15 cellular contexts compared by ENCODE assay signal in the genomic region with DNA sequence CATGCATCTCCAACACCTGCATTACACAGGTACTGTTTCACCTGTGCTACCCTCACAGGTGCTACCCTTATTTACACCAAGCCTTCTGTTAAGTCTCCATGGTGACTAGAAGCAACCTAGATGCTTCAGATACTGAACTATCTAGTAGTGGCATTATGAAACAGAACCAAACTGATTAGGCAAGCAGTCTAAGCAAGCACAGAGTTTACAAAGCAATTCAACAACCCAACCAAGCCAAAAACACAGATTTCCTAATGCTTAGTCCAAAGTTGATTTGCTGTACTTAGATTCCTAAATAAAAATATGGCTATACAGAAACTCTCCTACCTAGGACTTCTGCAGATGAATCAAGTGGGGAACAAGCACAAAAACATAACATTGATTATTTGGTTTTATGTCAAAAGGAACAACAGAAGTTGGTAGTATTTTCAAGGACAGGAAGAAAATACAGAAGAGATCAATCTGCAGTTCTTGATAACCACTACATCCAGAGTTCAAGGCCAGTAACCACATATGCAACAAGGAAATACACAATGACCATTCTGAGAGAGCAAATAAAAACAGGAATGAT. TPM values are rescaled to one million over a fixed set of nuclear protein-coding genes. Genes with fewer than 3 reads are reported as not detected.
A peak's percentile ranks its signal among the peaks of the same experiment; 100 is the strongest.
DNase-seq lines count a peak whose midpoint lies in the region; ATAC-seq and TF ChIP-seq lines count a peak whose summit lies in the region.
"Had no signal": no experiment of that assay in that cellular context is flagged by ENCODE, and none has a peak within 500 bp of the region (broad histone marks: within the 10 kb centered on the region; RNA-seq: fewer than 3 reads in every experiment).

No MANE protein-coding gene starts in this region.

- TF ChIP-seq EP300 in gastroesophageal sphincter (IDR thresholded peaks at IDR 0.05): no peak

- CTCF ChIA-PET in WTC11 (lab: Charles Lee): no interaction called here

- no peaks in the 10 kb centered on the region for H3K27me3 Mint-ChIP-seq in activated T-cell treated with anti-CD3 and anti-CD28 coated beads, Interleukin-2, amount 50 U/mL, for 72 hours (ENCODE audit: low read depth)
- H3K27me3 Mint-ChIP-seq in WTC11 (ENCODE audit: low read depth): no peaks in the 10 kb centered on the region

- ATAC-seq in activated T-cell treated with anti-CD3 and anti-CD28 coated beads, Interleukin-2, amount 50 U/mL, for 72 hours (replicated peaks in 1 of 2): no peak
- ATAC-seq in WTC11 (no peak), GM21381 (IDR thresholded peaks at IDR 0.05; ENCODE audit: unreplicated experiment) (no peak), gastroesophageal sphincter (no peak)

- no peak overlapping the region for H3K27ac ChIP-seq in hepatocyte
- H3K27ac ChIP-seq in subcutaneous abdominal adipose tissue (ENCODE audit: low read depth, low read length): peak overlapping the region; percentile 79
- no peak overlapping the region for H3K27ac ChIP-seq in gastroesophageal sphincter

- no peak overlapping the region for H3K4me3 ChIP-seq in hepatocyte
- H3K4me3 ChIP-seq in subcutaneous abdominal adipose tissue (ENCODE audit: low read depth in 1 of 5, low read length in 5 of 5): no peak overlapping the region
- H3K4me3 ChIP-seq in gastroesophageal sphincter: no peak overlapping the region

- H3K9me3 Mint-ChIP-seq in activated T-cell treated with anti-CD3 and anti-CD28 coated beads, Interleukin-2, amount 50 U/mL, for 72 hours: no peaks in the 10 kb centered on the region
- H3K9me3 Mint-ChIP-seq in WTC11: no peaks in the 10 kb centered on the region
- H3K9me3 Mint-ChIP-seq: mesothelial cell of epicardium had no signal

- peak overlapping the region in 1 of 5 donors; percentile 1 for H3K9ac ChIP-seq in subcutaneous abdominal adipose tissue (ENCODE audit: low read length in 5 of 5)

- no peak for TF ChIP-seq POLR2A in gastroesophageal sphincter (IDR thresholded peaks at IDR 0.05)

- TF ChIP-seq CTCF in WTC11 (IDR thresholded peaks at IDR 0.05) (no peak), hepatocyte (IDR thresholded peaks at IDR 0.05; ENCODE audit: poor library complexity) (no peak), gastroesophageal sphincter (IDR thresholded peaks at IDR 0.05) (no peak)

- H3K4me3 Mint-ChIP-seq in activated T-cell treated with anti-CD3 and anti-CD28 coated beads, Interleukin-2, amount 50 U/mL, for 72 hours: peak overlapping the region; percentile 80 to 97
- H3K4me3 Mint-ChIP-seq in WTC11: no peak overlapping the region

- no peaks in the 10 kb centered on the region for H3K9me3 ChIP-seq in hepatocyte (ENCODE audit: low read depth)
- no peaks in the 10 kb centered on the region for H3K9me3 ChIP-seq in subcutaneous abdominal adipose tissue (ENCODE audit: control insufficient read depth in 5 of 5, low read length in 5 of 5)
- no peaks in the 10 kb centered on the region for H3K9me3 ChIP-seq in gastroesophageal sphincter

- peak overlapping the region; percentile 62 for H3K27ac Mint-ChIP-seq in activated T-cell treated with anti-CD3 and anti-CD28 coated beads, Interleukin-2, amount 50 U/mL, for 72 hours
- H3K27ac Mint-ChIP-seq in WTC11: peak overlapping the region; percentile 38; the same call in 1 of the 2 replicates
- H3K27ac Mint-ChIP-seq: mesothelial cell of epicardium had no signal

- POLR2A ChIA-PET in WTC11 (lab: Charles Lee): no interaction called here

- H3K4me1 ChIP-seq in hepatocyte (ENCODE audit: insufficient read depth) (peaks cover 26% of the 10 kb centered on the region), subcutaneous abdominal adipose tissue (ENCODE audit: control insufficient read depth in 5 of 5, insufficient read depth in 5 of 5, low read length in 5 of 5) (peaks cover 7 to 49% (median 45%) of the 10 kb centered on the region in 5 donors), gastroesophageal sphincter (peaks cover 9 to 71% (median 17%) of the 10 kb centered on the region in 3 donors)

- no peak overlapping the region for H2AFZ ChIP-seq in hepatocyte

- H3K36me3 Mint-ChIP-seq in activated T-cell treated with anti-CD3 and anti-CD28 coated beads, Interleukin-2, amount 50 U/mL, for 72 hours (ENCODE audit: insufficient read depth in 2 of 2): peaks cover 1 to 8% of the 10 kb centered on the region in 2 donors
- no peaks in the 10 kb centered on the region for H3K36me3 Mint-ChIP-seq in WTC11

- peaks cover 50% of the 10 kb centered on the region for H3K4me1 Mint-ChIP-seq in activated T-cell treated with anti-CD3 and anti-CD28 coated beads, Interleukin-2, amount 50 U/mL, for 72 hours (ENCODE audit: low read depth)
- H3K4me1 Mint-ChIP-seq in WTC11: peaks cover 37% of the 10 kb centered on the region

- peaks cover 81% of the 10 kb centered on the region for H3K79me2 ChIP-seq in hepatocyte

- peak overlapping the region; percentile 83 for H3K4me2 ChIP-seq in hepatocyte

- no peak for DNase-seq in activated T-cell treated with anti-CD3 and anti-CD28 coated beads, Interleukin-2, amount 50 U/mL, for 72 hours
- DNase-seq in activated T-cell treated with anti-CD3 and anti-CD28 coated beads, Interleukin-2, amount 50 U/mL, for 48 hours: no peak
- DNase-seq in WTC11 (ENCODE audit: low spot score): no peak
- no peak for DNase-seq in hepatocyte (ENCODE audit: low spot score)
- DNase-seq in medulla oblongata (ENCODE audit: extremely low spot score): no peak
- DNase-seq: activated CD4-positive, alpha-beta T cell treated with anti-CD3 and anti-CD28 coated beads, Interleukin-2, amount 50 U/mL, for 4 hours; C1 segment of cervical spinal cord; foreskin fibroblast; NCI-H2081; stimulated activated CD4-positive, alpha-beta T cell treated with anti-CD3 and anti-CD28 coated beads, Interleukin-12 subunit alpha, Interleukin-12 subunit beta, amount 100 ng/mL, for 4 hours; stimulated activated naive CD4-positive, alpha-beta T cell had no signal

- H3K27me3 ChIP-seq in hepatocyte (no peaks in the 10 kb centered on the region), subcutaneous abdominal adipose tissue (ENCODE audit: control insufficient read depth in 5 of 5, insufficient read depth in 4 of 5, low read length in 5 of 5) (no peaks in the 10 kb centered on the region), gastroesophageal sphincter (no peaks in the 10 kb centered on the region)

- H3K9me2 ChIP-seq in hepatocyte (replicated peaks; ENCODE audit: insufficient read depth): peaks cover 3% of the 10 kb centered on the region

- H3K36me3 ChIP-seq in hepatocyte (replicated peaks; ENCODE audit: insufficient read depth, low read depth) (no peaks in the 10 kb centered on the region), subcutaneous abdominal adipose tissue (ENCODE audit: control insufficient read depth in 5 of 5, insufficient read depth in 5 of 5, low read length in 5 of 5) (peaks cover 0 to 6% (median 0%) of the 10 kb centered on the region in 5 donors), gastroesophageal sphincter (peaks cover 0 to 10% of the 10 kb centered on the region in 2 donors)

- H4K20me1 ChIP-seq in hepatocyte (ENCODE audit: insufficient read depth, poor library complexity, severe bottlenecking): peaks cover 32% of the 10 kb centered on the region

TF ChIP-seq in WTC11, 78 proteins besides CTCF, POLR2A, EP300 and RAD21 (continues in another document):
- TF ChIP-seq, protein P1, sequence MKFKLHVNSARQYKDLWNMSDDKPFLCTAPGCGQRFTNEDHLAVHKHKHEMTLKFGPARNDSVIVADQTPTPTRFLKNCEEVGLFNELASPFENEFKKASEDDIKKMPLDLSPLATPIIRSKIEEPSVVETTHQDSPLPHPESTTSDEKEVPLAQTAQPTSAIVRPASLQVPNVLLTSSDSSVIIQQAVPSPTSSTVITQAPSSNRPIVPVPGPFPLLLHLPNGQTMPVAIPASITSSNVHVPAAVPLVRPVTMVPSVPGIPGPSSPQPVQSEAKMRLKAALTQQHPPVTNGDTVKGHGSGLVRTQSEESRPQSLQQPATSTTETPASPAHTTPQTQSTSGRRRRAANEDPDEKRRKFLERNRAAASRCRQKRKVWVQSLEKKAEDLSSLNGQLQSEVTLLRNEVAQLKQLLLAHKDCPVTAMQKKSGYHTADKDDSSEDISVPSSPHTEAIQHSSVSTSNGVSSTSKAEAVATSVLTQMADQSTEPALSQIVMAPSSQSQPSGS (CRISPR knock-in tag; IDR thresholded peaks at IDR 0.05; ENCODE audit: borderline replicate concordance, low read depth): no peak
- TF ChIP-seq, protein P2, sequence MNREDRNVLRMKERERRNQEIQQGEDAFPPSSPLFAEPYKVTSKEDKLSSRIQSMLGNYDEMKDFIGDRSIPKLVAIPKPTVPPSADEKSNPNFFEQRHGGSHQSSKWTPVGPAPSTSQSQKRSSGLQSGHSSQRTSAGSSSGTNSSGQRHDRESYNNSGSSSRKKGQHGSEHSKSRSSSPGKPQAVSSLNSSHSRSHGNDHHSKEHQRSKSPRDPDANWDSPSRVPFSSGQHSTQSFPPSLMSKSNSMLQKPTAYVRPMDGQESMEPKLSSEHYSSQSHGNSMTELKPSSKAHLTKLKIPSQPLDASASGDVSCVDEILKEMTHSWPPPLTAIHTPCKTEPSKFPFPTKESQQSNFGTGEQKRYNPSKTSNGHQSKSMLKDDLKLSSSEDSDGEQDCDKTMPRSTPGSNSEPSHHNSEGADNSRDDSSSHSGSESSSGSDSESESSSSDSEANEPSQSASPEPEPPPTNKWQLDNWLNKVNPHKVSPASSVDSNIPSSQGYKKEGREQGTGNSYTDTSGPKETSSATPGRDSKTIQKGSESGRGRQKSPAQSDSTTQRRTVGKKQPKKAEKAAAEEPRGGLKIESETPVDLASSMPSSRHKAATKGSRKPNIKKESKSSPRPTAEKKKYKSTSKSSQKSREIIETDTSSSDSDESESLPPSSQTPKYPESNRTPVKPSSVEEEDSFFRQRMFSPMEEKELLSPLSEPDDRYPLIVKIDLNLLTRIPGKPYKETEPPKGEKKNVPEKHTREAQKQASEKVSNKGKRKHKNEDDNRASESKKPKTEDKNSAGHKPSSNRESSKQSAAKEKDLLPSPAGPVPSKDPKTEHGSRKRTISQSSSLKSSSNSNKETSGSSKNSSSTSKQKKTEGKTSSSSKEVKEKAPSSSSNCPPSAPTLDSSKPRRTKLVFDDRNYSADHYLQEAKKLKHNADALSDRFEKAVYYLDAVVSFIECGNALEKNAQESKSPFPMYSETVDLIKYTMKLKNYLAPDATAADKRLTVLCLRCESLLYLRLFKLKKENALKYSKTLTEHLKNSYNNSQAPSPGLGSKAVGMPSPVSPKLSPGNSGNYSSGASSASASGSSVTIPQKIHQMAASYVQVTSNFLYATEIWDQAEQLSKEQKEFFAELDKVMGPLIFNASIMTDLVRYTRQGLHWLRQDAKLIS (CRISPR knock-in tag; IDR thresholded peaks at IDR 0.05; ENCODE audit: borderline replicate concordance): no peak

RNA-seq across cellular contexts. Expression of a gene that starts 3.2 kb away (rescaled TPM):
- total RNA-seq in activated T-cell treated with anti-CD3 and anti-CD28 coated beads, Interleukin-2, amount 50 U/mL, for 72 hours: 10 to 100 TPM; 58.6 to 65.3 TPM
- total RNA-seq in WTC11 (2021) (10.4 to 12.4 TPM (median 10.6 TPM) in 3 replicates), hepatocyte (15.9 and 19.3 TPM in 2 replicates), gastroesophageal sphincter (10 to 100 TPM; 29.9 to 40.4 (median 35.9) TPM)
- polyA plus RNA-seq in hepatocyte: 12.9 and 14.5 TPM in 2 replicates
